Comparison of ENCODE assay signal across 30 cellular contexts in the genomic region with DNA sequence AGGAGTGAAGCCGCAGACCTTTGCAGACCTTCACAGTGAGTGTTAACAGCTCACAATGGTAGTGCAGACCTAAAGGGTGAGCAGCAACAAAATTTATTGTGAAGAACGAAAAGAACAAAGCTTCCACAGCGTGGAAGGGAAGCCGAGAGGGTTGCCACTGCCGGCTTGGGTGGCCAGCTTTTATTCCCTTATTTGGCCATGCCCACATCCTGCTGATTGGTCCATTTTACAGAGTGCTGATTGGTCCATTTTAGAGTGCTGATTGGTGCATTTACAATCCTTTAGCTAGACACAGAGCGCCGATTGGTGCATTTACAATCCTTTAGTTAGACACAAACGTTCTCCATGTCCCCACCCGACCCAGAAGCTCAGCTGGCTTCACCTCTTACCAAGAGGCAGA.
"Had no signal": no experiment of that assay in that cellular context is flagged by ENCODE, and none has a peak within 500 bp of the region (broad histone marks: within the 10 kb centered on the region; RNA-seq: fewer than 3 reads in every experiment).

No MANE protein-coding gene starts in this region.

- H3K27me3 ChIP-seq: adrenal gland, breast epithelium, cardiac muscle cell, dorsolateral prefrontal cortex had no signal

- H3K4me1 ChIP-seq: adrenal gland, breast epithelium had no signal

- H3K36me3 ChIP-seq: adrenal gland, breast epithelium, cardiac muscle cell, WERI-Rb-1 had no signal

- ATAC-seq: activated CD4-positive, alpha-beta T cell treated with anti-CD3 and anti-CD28 coated beads for 36 hours; activated CD8-positive, alpha-beta memory T cell treated with anti-CD3 and anti-CD28 coated beads, Interleukin-2, amount 10 ng/mL, durations not matched to agents 7 days and 5 days; activated CD8-positive, alpha-beta T cell treated with anti-CD3 and anti-CD28 coated beads, Interleukin-2, amount 10 ng/mL, durations not matched to agents 7 days and 5 days; activated naive CD8-positive, alpha-beta T cell treated with anti-CD3 and anti-CD28 coated beads, Interleukin-2, amount 50 U/mL, for 24 hours; esophagus mucosa had no signal

- H3K27ac ChIP-seq: adrenal gland, cardiac muscle cell, coronary artery, dorsolateral prefrontal cortex, WERI-Rb-1 had no signal

- H3K9me3 ChIP-seq: adrenal gland, breast epithelium had no signal

- H3K4me3 ChIP-seq: adrenal gland, breast epithelium, cardiac muscle cell, coronary artery, dorsolateral prefrontal cortex had no signal

- FAIRE-seq: frontal cortex had no signal

- DNase-seq: activated CD4-positive, alpha-beta memory T cell treated with anti-CD3 and anti-CD28 coated beads for 36 hours; activated CD4-positive, alpha-beta T cell treated with anti-CD3 and anti-CD28 coated beads for 36 hours; activated CD4-positive, alpha-beta T cell treated with anti-CD3 and anti-CD28 coated beads, Interleukin-2, amount 10 ng/mL, durations not matched to agents 24 days and 14 days; activated CD4-positive, CD25-positive, alpha-beta regulatory T cell; activated CD4-positive, CD25-positive, alpha-beta regulatory T cell treated with anti-CD3 and anti-CD28 coated beads, Interleukin-2, amount 50 U/mL, for 72 hours; activated CD8-positive, alpha-beta memory T cell treated with anti-CD3 and anti-CD28 coated beads, Interleukin-2, amount 10 ng/mL, durations not matched to agents 7 days and 5 days; activated CD8-positive, alpha-beta memory T cell treated with anti-CD3 and anti-CD28 coated beads, Interleukin-2, amount 50 U/mL, for 4 hours; activated CD8-positive, alpha-beta T cell treated with anti-CD3 and anti-CD28 coated beads, Interleukin-2, amount 10 ng/mL, durations not matched to agents 7 days and 5 days; activated effector memory CD4-positive, alpha-beta T cell treated with anti-CD3 and anti-CD28 coated beads, Interleukin-2, amount 50 U/mL, for 16 hours; activated naive CD4-positive, alpha-beta T cell treated with anti-CD3 and anti-CD28 coated beads for 36 hours; activated naive CD8-positive, alpha-beta T cell treated with anti-CD3 and anti-CD28 coated beads for 36 hours; activated naive CD8-positive, alpha-beta T cell treated with anti-CD3 and anti-CD28 coated beads, Interleukin-2, amount 50 U/mL, for 24 hours; activated T-cell treated with anti-CD3 and anti-CD28 coated beads, Interleukin-2, amount 50 U/mL, for 1 hour; activated T-cell treated with anti-CD3 and anti-CD28 coated beads, Interleukin-2, amount 50 U/mL, for 48 hours; adrenal gland; amygdala; aorta; central memory CD4-positive, alpha-beta T cell; cerebellar nuclear complex; dorsolateral prefrontal cortex; effector memory CD4-positive, alpha-beta T cell; endodermal cell; foreskin fibroblast; T-helper 9 cell; WERI-Rb-1 had no signal
